Comparison of ENCODE assay signal across 1 cellular context in the genomic region with DNA sequence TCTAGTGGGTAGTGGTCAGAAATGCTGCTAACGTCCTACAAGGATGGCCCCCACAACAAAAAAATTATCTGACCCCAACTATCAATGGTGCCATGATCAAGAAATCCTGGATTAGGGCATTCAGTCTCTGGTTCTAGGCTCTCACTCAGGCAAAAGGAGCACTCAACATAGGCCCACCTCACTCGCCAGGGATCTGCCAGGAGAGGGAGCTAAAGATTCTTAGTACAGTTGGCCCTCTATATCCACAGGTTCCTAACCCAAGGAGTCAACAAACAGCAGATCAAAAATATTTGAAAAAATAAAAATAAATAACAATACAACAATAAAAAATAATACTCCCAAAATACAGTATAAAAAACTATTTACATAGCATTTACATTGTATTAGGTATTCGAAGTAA.
TF ChIP-seq lines count a peak whose summit lies in the region.

No MANE protein-coding gene starts in this region.

TF ChIP-seq in endothelial cell of umbilical vein, 7 proteins besides CTCF, POLR2A, EP300 and RAD21 (continued from another document):
- TF ChIP-seq, protein P1, sequence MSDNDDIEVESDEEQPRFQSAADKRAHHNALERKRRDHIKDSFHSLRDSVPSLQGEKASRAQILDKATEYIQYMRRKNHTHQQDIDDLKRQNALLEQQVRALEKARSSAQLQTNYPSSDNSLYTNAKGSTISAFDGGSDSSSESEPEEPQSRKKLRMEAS (IDR thresholded peaks at IDR 0.05; ENCODE audit: insufficient read depth, insufficient read length): no peak
- TF ChIP-seq POLR2AphosphoS5 (IDR thresholded peaks at IDR 0.05; ENCODE audit: insufficient read depth, low read depth, low read length) (no peak), JUN (IDR thresholded peaks at IDR 0.05; ENCODE audit: borderline replicate concordance, insufficient read depth, insufficient read length, low read depth) (no peak), GATA2 (IDR thresholded peaks at IDR 0.05; ENCODE audit: insufficient read depth, insufficient read length, low read depth, low read length) (no peak), EZH2 (IDR thresholded peaks at IDR 0.05; ENCODE audit: borderline replicate concordance, low read depth, low read length, severe bottlenecking) (no peak)
